ENCODE assay signal across 19 cellular contexts in the genomic region with DNA sequence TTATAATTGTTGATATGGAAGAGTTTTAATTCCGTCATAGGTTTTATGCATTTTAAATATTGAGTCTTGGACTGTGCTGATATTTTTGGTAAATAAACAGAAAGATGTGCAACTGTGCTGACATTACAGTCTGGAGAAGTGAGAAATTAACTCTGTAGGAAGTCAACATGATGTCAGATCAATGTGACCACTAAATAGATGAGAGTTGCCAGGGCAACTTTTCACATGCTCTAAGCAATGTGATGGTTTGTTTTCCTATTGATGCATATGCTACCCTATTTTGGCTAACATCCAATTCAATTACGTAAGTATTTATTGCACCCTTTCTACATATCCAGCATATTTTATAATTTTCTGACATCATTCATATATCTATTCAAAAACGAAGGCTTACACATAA.
"Had no signal": no experiment of that assay in that cellular context is flagged by ENCODE, and none has a peak within 500 bp of the region (broad histone marks: within the 10 kb centered on the region; RNA-seq: fewer than 3 reads in every experiment).

No MANE protein-coding gene starts in this region.

- H3K36me3 ChIP-seq: cardiac muscle cell, heart right ventricle, neutrophil, ovary, prostate gland, thoracic aorta had no signal

- H3K27me3 ChIP-seq: body of pancreas, cardiac muscle cell, heart right ventricle, neutrophil, ovary had no signal

- H3K4me3 ChIP-seq: body of pancreas, cardiac muscle cell, heart right ventricle, ovary, prostate gland, thoracic aorta had no signal

- DNase-seq: activated CD4-positive, alpha-beta T cell treated with anti-CD3 and anti-CD28 coated beads, Interleukin-2, amount 50 U/mL, for 1 hour; activated CD4-positive, CD25-positive, alpha-beta regulatory T cell treated with anti-CD3 and anti-CD28 coated beads, Interleukin-2, amount 50 U/mL, for 72 hours; activated CD8-positive, alpha-beta T cell treated with anti-CD3 and anti-CD28 coated beads, Interleukin-2, amount 10 ng/mL, durations not matched to agents 7 days and 5 days; activated gamma-delta T cell treated with Interleukin-2 at 50 U/mL for 16 hours; anterior cingulate cortex; body of pancreas; cortex of kidney; endodermal cell; heart right ventricle; islet precursor cell; left cardiac atrium; ovary; stimulated activated CD4-positive, alpha-beta T cell treated with anti-CD3 and anti-CD28 coated beads, Interleukin-4, amount 100 ng/mL, for 1 hour; stimulated activated naive CD4-positive, alpha-beta T cell treated with Interleukin-2 at 50 U/mL for 16 hours had no signal

- H3K9me3 ChIP-seq: body of pancreas, neutrophil, ovary, prostate gland, thoracic aorta had no signal

- H3K4me1 ChIP-seq: body of pancreas, heart right ventricle, prostate gland had no signal

- H3K27ac ChIP-seq: body of pancreas, cardiac muscle cell, heart right ventricle, neutrophil, ovary, prostate gland, thoracic aorta, VCaP had no signal
